14 cellular contexts compared by ENCODE assay signal in the genomic region with DNA sequence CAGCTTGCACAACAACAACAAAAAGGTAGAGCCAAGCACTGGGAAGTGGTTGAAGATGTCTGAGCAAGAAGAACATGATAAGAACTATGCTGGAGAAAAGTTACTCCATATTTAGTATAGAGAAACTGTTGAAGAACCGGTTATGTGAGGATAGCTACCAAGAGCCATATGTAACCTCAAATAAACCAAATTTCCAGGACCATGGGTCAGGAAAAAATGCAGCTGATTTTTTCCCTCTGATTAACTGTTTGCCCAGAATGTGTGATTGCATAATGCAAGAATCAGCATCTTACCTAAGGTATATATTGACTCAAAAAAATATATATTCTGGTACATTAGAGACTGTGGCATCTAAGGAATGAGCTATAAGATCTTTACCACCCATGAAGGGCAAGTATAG.
DNase-seq lines count a peak whose midpoint lies in the region; ATAC-seq and TF ChIP-seq lines count a peak whose summit lies in the region.
"Had no signal": no experiment of that assay in that cellular context is flagged by ENCODE, and none has a peak within 500 bp of the region (broad histone marks: within the 10 kb centered on the region; RNA-seq: fewer than 3 reads in every experiment).

No MANE protein-coding gene starts in this region.

- no peak overlapping the region for H2AFZ ChIP-seq in PC-3 (ENCODE audit: low read length)

- POLR2A ChIA-PET in PC-3 (lab: Charles Lee; ENCODE audit: unreplicated experiment) = no interaction called here

- H3K4me3 ChIP-seq in AG10803 (ENCODE audit: low read length) = no peak overlapping the region
- no peak overlapping the region for H3K4me3 ChIP-seq in PC-3 (ENCODE audit: low read length)
- no peak overlapping the region for H3K4me3 ChIP-seq in epithelial cell of esophagus (ENCODE audit: low read length)
- H3K4me3 ChIP-seq in psoas muscle = no peak overlapping the region
- H3K4me3 ChIP-seq: K562 had no signal

- BruUV-seq in PC-3 (replicated peaks; lab: Mats Ljungman, UMichigan) = no TSS peak

- H3K79me2 ChIP-seq in PC-3 (ENCODE audit: low read length) = no peaks in the 10 kb centered on the region

- intact Hi-C loops in PC-3 (cut with micrococcal nuclease) = no loop called here
- intact Hi-C loops in psoas muscle (cut with DNase I) = no loop called here

- peak overlapping the region; percentile 25; the same call in 1 of the 2 replicates for H3K27ac ChIP-seq in PC-3 (ENCODE audit: low read length)
- H3K27ac ChIP-seq in psoas muscle = peak overlapping the region; percentile 94

- H3K36me3 ChIP-seq in PC-3 (ENCODE audit: low read depth, low read length) (no peaks in the 10 kb centered on the region), psoas muscle (ENCODE audit: insufficient read depth in 1 of 2, low read depth in 1 of 2) (peaks cover 0 to 3% of the 10 kb centered on the region in 2 donors)

- H3K9ac ChIP-seq in PC-3 (ENCODE audit: low read length) = no peak overlapping the region

- no peaks in the 10 kb centered on the region for H4K20me1 ChIP-seq in PC-3 (ENCODE audit: low read length)

- TF ChIP-seq CTCF in AG10803 (conservative IDR thresholded peaks at IDR 0.05; ENCODE audit: low read length) = no peak
- TF ChIP-seq CTCF in PC-3 (conservative IDR thresholded peaks at IDR 0.05; ENCODE audit: low read depth, low read length) = no peak
- no peak for TF ChIP-seq CTCF in epithelial cell of esophagus (IDR thresholded peaks at IDR 0.05; ENCODE audit: insufficient read depth, low read depth, low read length, missing control alignments)
- TF ChIP-seq CTCF in psoas muscle (IDR thresholded peaks at IDR 0.05) = no peak

- H3K4me2 ChIP-seq in PC-3 (ENCODE audit: low read length) = peak overlapping the region; percentile 26; the same call in 1 of the 2 replicates

- no peaks in the 10 kb centered on the region for H3K9me2 ChIP-seq in PC-3 (replicated peaks; ENCODE audit: low read length)

- CTCF ChIA-PET in PC-3 (lab: Charles Lee) = no interaction called here

- H3K9me3 ChIP-seq in PC-3 (ENCODE audit: low read length) (no peaks in the 10 kb centered on the region), psoas muscle (no peaks in the 10 kb centered on the region)

- 88 to 96% (median 94%) methylated on average over 1 of the region's 1 CpG for WGBS in psoas muscle, 3 donors

- H3K4me1 ChIP-seq in PC-3 (ENCODE audit: insufficient read depth, low read length) (peaks cover 53% of the 10 kb centered on the region), psoas muscle (peaks cover 65% of the 10 kb centered on the region)

- H3F3A ChIP-seq in PC-3 (ENCODE audit: low read length, unreplicated experiment) = no peaks in the 10 kb centered on the region

- ATAC-seq in PC-3 (peak; percentile 8; the same call in 1 of the 2 replicates), psoas muscle (no peak)
- ATAC-seq: K562, Panc1 had no signal

- peak; percentile 43 for DNase-seq in AG10803 (ENCODE audit: low read depth)
- DNase-seq in PC-3 = peak; percentile 90
- DNase-seq in epithelial cell of esophagus (ENCODE audit: low read depth) = peak; percentile 90
- no peak for DNase-seq in psoas muscle
- DNase-seq in RPMI8226 = no peak
- DNase-seq in activated effector memory CD4-positive, alpha-beta T cell treated with Interleukin-2 at 50 U/mL for 16 hours = no peak
- DNase-seq in KG1 (lab: John Stamatoyannopoulos, UW) = no peak
- DNase-seq: C1 segment of cervical spinal cord, GF-D8, NCI-H1436 treated with DMSO at 0.1 percent for 48 hours, NCI-H510A treated with DMSO at 0.1 percent for 48 hours, SHP77 had no signal

- H3K27me3 ChIP-seq in PC-3 (ENCODE audit: low read length) (no peaks in the 10 kb centered on the region), psoas muscle (ENCODE audit: insufficient read depth in 3 of 3, low read length in 2 of 3) (no peaks in the 10 kb centered on the region)

Comparison
In these comparisons a context has a peak if more than half of its experiments do, and no peak if none do; other contexts are left out.
1. DNase-seq: peak in AG10803 (single experiment), PC-3 (single experiment) and epithelial cell of esophagus (single experiment); none in psoas muscle (0 of 2), RPMI8226 (single experiment), activated effector memory CD4-positive, alpha-beta T cell treated with Interleukin-2 at 50 U/mL for 16 hours (single experiment) and KG1 (single experiment).